Comparison of ENCODE assay signal across 8 cellular contexts in the genomic region with DNA sequence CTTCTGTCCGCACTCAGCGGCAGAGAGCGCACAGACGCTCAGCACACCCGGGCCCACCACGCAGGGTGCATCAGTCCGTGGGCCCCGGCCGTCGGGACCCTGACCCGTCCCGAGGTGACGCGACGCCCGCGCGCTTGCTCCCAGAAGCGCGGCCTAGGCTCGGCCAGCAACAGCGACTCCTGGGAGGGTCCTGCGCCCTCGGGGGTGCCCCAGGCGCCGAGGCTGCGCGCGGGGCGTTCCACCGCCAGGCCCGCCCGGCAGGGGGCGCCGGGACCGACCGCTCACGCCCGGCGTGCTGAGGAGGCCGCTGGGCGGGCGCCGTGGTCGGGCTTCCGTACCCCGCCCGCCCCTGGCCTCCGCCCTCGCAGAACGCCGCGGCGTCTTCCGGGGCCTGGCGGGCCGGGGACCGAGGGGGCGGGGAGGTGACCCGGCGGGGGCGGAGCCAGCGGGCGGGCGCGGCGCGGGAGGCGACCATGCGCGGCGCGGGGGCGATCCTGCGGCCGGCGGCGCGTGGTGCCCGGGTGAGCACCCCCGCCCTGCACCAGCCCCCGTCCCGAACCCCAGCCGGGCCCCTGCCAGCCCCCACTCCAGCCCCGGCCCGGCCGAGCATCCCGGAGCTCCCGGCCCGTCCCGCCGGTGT. TPM values are rescaled to one million over a fixed set of nuclear protein-coding genes. Genes with fewer than 3 reads are reported as not detected.
DNase-seq lines count a peak whose midpoint lies in the region; ATAC-seq, FAIRE-seq and TF ChIP-seq lines count a peak whose summit lies in the region.

A gene with protein sequence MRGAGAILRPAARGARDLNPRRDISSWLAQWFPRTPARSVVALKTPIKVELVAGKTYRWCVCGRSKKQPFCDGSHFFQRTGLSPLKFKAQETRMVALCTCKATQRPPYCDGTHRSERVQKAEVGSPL (plus strand): TSS at position 456 of the 640 bp plus-strand sequence. CDS start 18 bp downstream, at position 474.

- H3K4me3 ChIP-seq in bronchial epithelial cell (ENCODE audit: low read depth, low read length) (peak within 1 kb of the TSS; percentile 86), kidney (ENCODE audit: low read length in 2 of 2) (peak within 1 kb of the TSS; percentile 74 to 94)

- peaks cover 37 to 42% of the 10 kb centered on the region in 2 donors for H3K4me1 ChIP-seq in kidney (ENCODE audit: control insufficient read depth in 1 of 2, insufficient read depth in 1 of 2, low read depth in 1 of 2, low read length in 2 of 2)

- H3K36me3 Mint-ChIP-seq in WTC11, result peaks cover 2% of the 10 kb centered on the region; the same call in 1 of the 2 replicates

- H3K36me3 ChIP-seq in bronchial epithelial cell (ENCODE audit: control insufficient read depth, insufficient read depth, low read length), result peaks cover 9% of the 10 kb centered on the region
- peaks cover 3 to 5% of the 10 kb centered on the region in 2 donors for H3K36me3 ChIP-seq in kidney (ENCODE audit: control insufficient read depth in 1 of 2, insufficient read depth in 2 of 2, low read length in 2 of 2)

- POLR2A ChIA-PET in WTC11 (lab: Charles Lee), result interaction anchor here (1.7 kb wide), 1 partner anchor 14 kb away, joined by 4 read pairs; no protein-coding TSS in a partner anchor

- no peaks in the 10 kb centered on the region for H3K9me3 ChIP-seq in kidney (ENCODE audit: control insufficient read depth in 1 of 2, low read length in 2 of 2)

- H3K9ac ChIP-seq in kidney (ENCODE audit: low read length in 2 of 2), result peak within 1 kb of the TSS; percentile 35 to 91

- TF ChIP-seq CTCF in WTC11 (IDR thresholded peaks at IDR 0.05) (peak; percentile 55; the same call in 1 of the 2 replicates), bronchial epithelial cell (IDR thresholded peaks at IDR 0.05; ENCODE audit: insufficient read depth, low read length, severe bottlenecking) (peak; percentile 44), kidney (IDR thresholded peaks at IDR 0.05; ENCODE audit: borderline replicate concordance, extremely low read depth, insufficient read depth) (peak; percentile 78)

- FAIRE-seq in bronchial epithelial cell (lab: Jason Lieb, UNC) (no peak), kidney (lab: Jason Lieb, UNC) (no peak)

- DNase-seq in NCI-H524 (lab: John Stamatoyannopoulos, UW) (peak; percentile 67 to 90), NCI-H524 treated with DMSO at 0.1 percent for 48 hours (lab: John Stamatoyannopoulos, UW) (no peak), NCI-H2171 (lab: John Stamatoyannopoulos, UW) (peak; percentile 88), WTC11 (ENCODE audit: low spot score) (peak; percentile 74), bronchial epithelial cell (ENCODE audit: low read depth) (peak; percentile 60), kidney (peak; percentile 96)
- peak; percentile 78 to 82 for DNase-seq in stimulated activated CD4-positive, alpha-beta T cell treated with anti-CD3 and anti-CD28 coated beads, Interleukin-15, amount 100 ng/mL, for 1 hour (ENCODE audit: low read depth in 1 of 2, low spot score in 1 of 2)

- CTCF ChIA-PET in WTC11 (lab: Charles Lee), result interaction anchor here (0.6 to 2.6 kb wide), 13 partner anchors 11 to 171 kb away, joined by 3 to 22 read pairs (median 5); no protein-coding TSS in a partner anchor

- peaks cover 37% of the 10 kb centered on the region for H3K4me1 Mint-ChIP-seq in WTC11

- H3K27me3 Mint-ChIP-seq in WTC11 (ENCODE audit: low read depth), result peaks cover 23% of the 10 kb centered on the region

- no peaks in the 10 kb centered on the region for H3K27me3 ChIP-seq in bronchial epithelial cell (ENCODE audit: control insufficient read depth, insufficient read depth, low read length)

- intact Hi-C loops in kidney (cut with DNase I), result loop anchor here (5.0 kb wide), 1 partner anchor 58 kb away; the partner anchor contains the start of gene EPOP

- peak within 1 kb of the TSS; percentile 94 for H3K4me3 Mint-ChIP-seq in WTC11

- peak; percentile 58 for ATAC-seq in HG02943 (IDR thresholded peaks at IDR 0.05; ENCODE audit: low read depth, unreplicated experiment)
- ATAC-seq in WTC11, result peak; percentile 75

- H3K27ac Mint-ChIP-seq in WTC11, result peak within 1 kb of the TSS; percentile 88

- H3K27ac ChIP-seq in kidney (ENCODE audit: low read depth in 2 of 2, low read length in 2 of 2), result peak within 1 kb of the TSS; percentile 95 to 97

- no peaks in the 10 kb centered on the region for H3K9me3 Mint-ChIP-seq in WTC11

TF ChIP-seq in WTC11, 78 proteins besides CTCF, POLR2A, EP300 and RAD21 (continues in another document):
- TF ChIP-seq ELF4 (CRISPR knock-in tag; IDR thresholded peaks at IDR 0.05; ENCODE audit: low read depth), result no peak
- TF ChIP-seq, protein P1, sequence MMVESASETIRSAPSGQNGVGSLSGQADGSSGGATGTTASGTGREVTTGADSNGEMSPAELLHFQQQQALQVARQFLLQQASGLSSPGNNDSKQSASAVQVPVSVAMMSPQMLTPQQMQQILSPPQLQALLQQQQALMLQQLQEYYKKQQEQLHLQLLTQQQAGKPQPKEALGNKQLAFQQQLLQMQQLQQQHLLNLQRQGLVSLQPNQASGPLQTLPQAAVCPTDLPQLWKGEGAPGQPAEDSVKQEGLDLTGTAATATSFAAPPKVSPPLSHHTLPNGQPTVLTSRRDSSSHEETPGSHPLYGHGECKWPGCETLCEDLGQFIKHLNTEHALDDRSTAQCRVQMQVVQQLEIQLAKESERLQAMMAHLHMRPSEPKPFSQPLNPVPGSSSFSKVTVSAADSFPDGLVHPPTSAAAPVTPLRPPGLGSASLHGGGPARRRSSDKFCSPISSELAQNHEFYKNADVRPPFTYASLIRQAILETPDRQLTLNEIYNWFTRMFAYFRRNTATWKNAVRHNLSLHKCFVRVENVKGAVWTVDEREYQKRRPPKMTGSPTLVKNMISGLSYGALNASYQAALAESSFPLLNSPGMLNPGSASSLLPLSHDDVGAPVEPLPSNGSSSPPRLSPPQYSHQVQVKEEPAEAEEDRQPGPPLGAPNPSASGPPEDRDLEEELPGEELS (CRISPR knock-in tag; IDR thresholded peaks at IDR 0.05), result peak; percentile 54; the same call in 1 of the 2 replicates
- no peak for TF ChIP-seq GRHL2 (CRISPR knock-in tag; IDR thresholded peaks at IDR 0.05; ENCODE audit: insufficient replicate concordance, severe bottlenecking)
- no peak for TF ChIP-seq MXD4 (CRISPR knock-in tag; IDR thresholded peaks at IDR 0.05; ENCODE audit: borderline replicate concordance)
- no peak for TF ChIP-seq ARID4B (CRISPR knock-in tag; IDR thresholded peaks at IDR 0.05; ENCODE audit: borderline replicate concordance)
- TF ChIP-seq, protein P2, sequence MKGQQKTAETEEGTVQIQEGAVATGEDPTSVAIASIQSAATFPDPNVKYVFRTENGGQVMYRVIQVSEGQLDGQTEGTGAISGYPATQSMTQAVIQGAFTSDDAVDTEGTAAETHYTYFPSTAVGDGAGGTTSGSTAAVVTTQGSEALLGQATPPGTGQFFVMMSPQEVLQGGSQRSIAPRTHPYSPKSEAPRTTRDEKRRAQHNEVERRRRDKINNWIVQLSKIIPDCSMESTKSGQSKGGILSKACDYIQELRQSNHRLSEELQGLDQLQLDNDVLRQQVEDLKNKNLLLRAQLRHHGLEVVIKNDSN (CRISPR knock-in tag; IDR thresholded peaks at IDR 0.05), result no peak
- no peak for TF ChIP-seq TCF7 (CRISPR knock-in tag; IDR thresholded peaks at IDR 0.05; ENCODE audit: low read depth)
- TF ChIP-seq ZBTB21 (CRISPR knock-in tag; IDR thresholded peaks at IDR 0.05; ENCODE audit: borderline replicate concordance), result no peak
- 0 out of 2 replicates have a peak, but pooled peaks have one; percentile 81 for TF ChIP-seq KAT7 (CRISPR knock-in tag; IDR thresholded peaks at IDR 0.05; ENCODE audit: borderline replicate concordance)
- TF ChIP-seq, protein P3, sequence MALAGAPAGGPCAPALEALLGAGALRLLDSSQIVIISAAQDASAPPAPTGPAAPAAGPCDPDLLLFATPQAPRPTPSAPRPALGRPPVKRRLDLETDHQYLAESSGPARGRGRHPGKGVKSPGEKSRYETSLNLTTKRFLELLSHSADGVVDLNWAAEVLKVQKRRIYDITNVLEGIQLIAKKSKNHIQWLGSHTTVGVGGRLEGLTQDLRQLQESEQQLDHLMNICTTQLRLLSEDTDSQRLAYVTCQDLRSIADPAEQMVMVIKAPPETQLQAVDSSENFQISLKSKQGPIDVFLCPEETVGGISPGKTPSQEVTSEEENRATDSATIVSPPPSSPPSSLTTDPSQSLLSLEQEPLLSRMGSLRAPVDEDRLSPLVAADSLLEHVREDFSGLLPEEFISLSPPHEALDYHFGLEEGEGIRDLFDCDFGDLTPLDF (CRISPR knock-in tag; IDR thresholded peaks at IDR 0.05), result no peak

RNA-seq across cellular contexts. Expression of the gene that starts here (rescaled TPM):
- 12.1 to 15.7 TPM (median 15.6 TPM) in 3 replicates for total RNA-seq in WTC11 (2021)
- 2.9 and 4.4 TPM in 2 replicates for total RNA-seq in bronchial epithelial cell
- 37.7 TPM for total RNA-seq in kidney
- polyA plus RNA-seq in kidney (ENCODE audit: insufficient read depth, low read depth, low replicate concordance), result 152 TPM
